17 cellular contexts compared by ENCODE assay signal in genomic region chr1:53498555-53499142, GRCh38.
DNase-seq lines count a peak whose midpoint lies in the region; ATAC-seq and TF ChIP-seq lines count a peak whose summit lies in the region.
"Had no signal": no experiment of that assay in that cellular context is flagged by ENCODE, and none has a peak within 500 bp of the region (broad histone marks: within the 10 kb centered on the region; RNA-seq: fewer than 3 reads in every experiment).

No MANE protein-coding gene starts in this region.

- H3K36me3 Mint-ChIP-seq in activated naive CD4-positive, alpha-beta T cell treated with anti-CD3 and anti-CD28 coated beads, Interleukin-2, amount 10 ng/mL, durations not matched to agents 7 days and 5 days = no peaks in the 10 kb centered on the region
- H3K36me3 Mint-ChIP-seq: memory B cell had no signal

- no peaks in the 10 kb centered on the region for H3K27me3 ChIP-seq in Loucy (ENCODE audit: insufficient read depth, low read length, poor library complexity, severe bottlenecking)

- H3K9ac ChIP-seq in Loucy (ENCODE audit: low read depth, low read length, poor library complexity, severe bottlenecking) = peak overlapping the region; percentile 60

- H3K36me3 ChIP-seq in Loucy (ENCODE audit: insufficient read depth, low read length) = no peaks in the 10 kb centered on the region

- peak overlapping the region; percentile 52; the same call in 1 of the 2 replicates for H2AFZ ChIP-seq in Loucy (ENCODE audit: low read length)

- peaks cover 24% of the 10 kb centered on the region for H3K27me3 Mint-ChIP-seq in activated naive CD4-positive, alpha-beta T cell treated with anti-CD3 and anti-CD28 coated beads, Interleukin-2, amount 10 ng/mL, durations not matched to agents 7 days and 5 days

- TF ChIP-seq CTCF in Loucy (conservative IDR thresholded peaks at IDR 0.05; ENCODE audit: low read length) (no peak), choroid plexus epithelial cell (conservative IDR thresholded peaks at IDR 0.05; ENCODE audit: low read depth, low read length) (no peak)

- H4K20me1 ChIP-seq in Loucy (ENCODE audit: insufficient read depth, low read length, poor library complexity, severe bottlenecking) = no peaks in the 10 kb centered on the region

- no peaks in the 10 kb centered on the region for H3K9me2 ChIP-seq in Loucy (replicated peaks; ENCODE audit: low read depth, low read length)

- no peak for ATAC-seq in GM21737 (IDR thresholded peaks at IDR 0.05; ENCODE audit: unreplicated experiment)
- ATAC-seq: stimulated activated naive CD8-positive, alpha-beta T cell treated with anti-CD3 and anti-CD28 coated beads, Interleukin-15, amount 100 ng/mL, for 72 hours had no signal

- CTCF ChIA-PET in activated naive CD4-positive, alpha-beta T cell treated with anti-CD3 and anti-CD28 coated beads, Interleukin-2, amount 10 ng/mL, durations not matched to agents 7 days and 5 days (lab: Charles Lee) = interaction anchor here (1.3 kb wide), 1 partner anchor 184 kb away, joined by 3 read pairs; no protein-coding TSS in a partner anchor

- no peak overlapping the region for H3K27ac Mint-ChIP-seq in activated naive CD4-positive, alpha-beta T cell treated with anti-CD3 and anti-CD28 coated beads, Interleukin-2, amount 10 ng/mL, durations not matched to agents 7 days and 5 days
- H3K27ac Mint-ChIP-seq: memory B cell had no signal

- no peaks in the 10 kb centered on the region for H3K9me3 ChIP-seq in Loucy (ENCODE audit: insufficient read depth, low read depth, low read length)
- H3K9me3 ChIP-seq: Caco-2 had no signal

- peak overlapping the region; percentile 43 for H3K4me3 ChIP-seq in Loucy (ENCODE audit: low read length, poor library complexity, severe bottlenecking)
- no peak overlapping the region for H3K4me3 ChIP-seq in choroid plexus epithelial cell (ENCODE audit: low read depth, low read length)
- no peak overlapping the region for H3K4me3 ChIP-seq in skeletal muscle cell (ENCODE audit: low read depth, low read length)
- H3K4me3 ChIP-seq: skin epidermis had no signal

- peaks cover 6% of the 10 kb centered on the region; the same call in 1 of the 2 replicates for H3F3A ChIP-seq in Loucy (ENCODE audit: low read depth)

- no peaks in the 10 kb centered on the region for H3K79me2 ChIP-seq in Loucy (ENCODE audit: insufficient read depth, low read length)

- DNase-seq in DMS79 treated with DMSO at 0.1 percent for 48 hours (lab: John Stamatoyannopoulos, UW) = peak; percentile 65
- no peak for DNase-seq in DMS79 (lab: John Stamatoyannopoulos, UW)
- DNase-seq in choroid plexus epithelial cell (ENCODE audit: low read depth) = peak; percentile 22
- peak; percentile 7 for DNase-seq in skeletal muscle cell (ENCODE audit: low read depth)
- DNase-seq in activated naive CD4-positive, alpha-beta T cell treated with anti-CD3 and anti-CD28 coated beads, Interleukin-2, amount 10 ng/mL, durations not matched to agents 7 days and 5 days = no peak
- DNase-seq in NCI-H146 treated with DMSO at 0.1 percent for 48 hours (lab: John Stamatoyannopoulos, UW; ENCODE audit: unreplicated experiment) = no peak
- DNase-seq: activated T-cell treated with anti-CD3 and anti-CD28 coated beads for 4 hours; amniotic stem cell; Caco-2; H7; nucleus accumbens; stimulated activated naive CD8-positive, alpha-beta T cell treated with anti-CD3 and anti-CD28 coated beads, Interleukin-15, amount 100 ng/mL, for 72 hours; SW 1271 had no signal

- no peaks in the 10 kb centered on the region for H3K4me1 Mint-ChIP-seq in activated naive CD4-positive, alpha-beta T cell treated with anti-CD3 and anti-CD28 coated beads, Interleukin-2, amount 10 ng/mL, durations not matched to agents 7 days and 5 days

- H3K4me1 ChIP-seq in Loucy (ENCODE audit: insufficient read depth, low read length, poor library complexity, severe bottlenecking) = peaks cover 51% of the 10 kb centered on the region
- H3K4me1 ChIP-seq: Caco-2 had no signal

- peak overlapping the region; percentile 71 for H3K4me2 ChIP-seq in Loucy (ENCODE audit: low read depth, low read length, poor library complexity, severe bottlenecking)

- no peak overlapping the region for H3K4me3 Mint-ChIP-seq in activated naive CD4-positive, alpha-beta T cell treated with anti-CD3 and anti-CD28 coated beads, Interleukin-2, amount 10 ng/mL, durations not matched to agents 7 days and 5 days
- H3K4me3 Mint-ChIP-seq: memory B cell; stimulated activated naive CD8-positive, alpha-beta T cell treated with anti-CD3 and anti-CD28 coated beads, Interleukin-15, amount 100 ng/mL, for 72 hours had no signal

- H3K9me3 Mint-ChIP-seq in activated naive CD4-positive, alpha-beta T cell treated with anti-CD3 and anti-CD28 coated beads, Interleukin-2, amount 10 ng/mL, durations not matched to agents 7 days and 5 days = no peaks in the 10 kb centered on the region
- H3K9me3 Mint-ChIP-seq: memory B cell; stimulated activated naive CD8-positive, alpha-beta T cell treated with anti-CD3 and anti-CD28 coated beads, Interleukin-15, amount 100 ng/mL, for 72 hours had no signal

Comparison
In these comparisons a context has a peak if more than half of its experiments do, and no peak if none do; other contexts are left out.
1. DNase-seq: peak in DMS79 treated with DMSO at 0.1 percent for 48 hours (single experiment), choroid plexus epithelial cell (single experiment) and skeletal muscle cell (single experiment); none in DMS79 (single experiment), activated naive CD4-positive, alpha-beta T cell treated with anti-CD3 and anti-CD28 coated beads, Interleukin-2, amount 10 ng/mL, durations not matched to agents 7 days and 5 days (single experiment) and NCI-H146 treated with DMSO at 0.1 percent for 48 hours (single experiment).